In genomic region chr22:44988671-44989070, GRCh38 we compare ENCODE assay signal across 1 cellular context.
TF ChIP-seq lines count a peak whose summit lies in the region.

No MANE protein-coding gene starts in this region.

TF ChIP-seq in HCT116, 20 proteins besides CTCF, POLR2A, EP300 and RAD21 (continued from another document):
- TF ChIP-seq REST (IDR thresholded peaks at IDR 0.05; ENCODE audit: low read depth) (no peak), YY1 (IDR thresholded peaks at IDR 0.05; ENCODE audit: extremely low read depth, insufficient replicate concordance, low read depth, low read length) (no peak), CBX3 (IDR thresholded peaks at IDR 0.05; ENCODE audit: low read depth) (no peak)
